In genomic region chr6:57535994-57536393, GRCh38 we compare ENCODE assay signal across 8 cellular contexts.
DNase-seq lines count a peak whose midpoint lies in the region; ATAC-seq and TF ChIP-seq lines count a peak whose summit lies in the region.
"Not testable (repeated sequence)": the region's sequence is repeated elsewhere in the genome, so short reads cannot be mapped to it uniquely, and the experiment has no call there.

No MANE protein-coding gene starts in this region.

- not testable (repeated sequence) for H3K4me1 Mint-ChIP-seq in type B pancreatic cell (ENCODE audit: unreplicated experiment)

- H3K27me3 Mint-ChIP-seq in type B pancreatic cell: not testable (repeated sequence)

- not testable (repeated sequence) for H3K4me3 Mint-ChIP-seq in type B pancreatic cell

- peak; percentile 52 for TF ChIP-seq CTCF in LNCaP clone FGC (IDR thresholded peaks at IDR 0.05; ENCODE audit: control insufficient read depth, extremely low read depth, insufficient read depth)
- peak; percentile 22 for TF ChIP-seq CTCF in cardiac fibroblast (IDR thresholded peaks at IDR 0.05; ENCODE audit: low read depth, low read length)
- TF ChIP-seq CTCF in type B pancreatic cell (conservative IDR thresholded peaks at IDR 0.05): peak; percentile 63

- H3K36me3 Mint-ChIP-seq in type B pancreatic cell: not testable (repeated sequence)

- peak; percentile 50 for DNase-seq in EL
- DNase-seq in LNCaP clone FGC (ENCODE audit: low read depth): peak; percentile 10
- DNase-seq in RKO (ENCODE audit: low spot score): peak; percentile 52
- DNase-seq in cardiac fibroblast (ENCODE audit: low read depth in 2 of 2): peak; percentile 68
- peak; percentile 48 for DNase-seq in iris pigment epithelial cell (ENCODE audit: low read depth)
- not testable (repeated sequence) for DNase-seq in type B pancreatic cell (ENCODE audit: extremely low spot score, unreplicated experiment)

- H3K4me3 ChIP-seq in LNCaP clone FGC (ENCODE audit: low read depth, low read length); cardiac fibroblast (replicated peaks in 1 of 2; ENCODE audit: low read depth in 2 of 2, low read length in 2 of 2): not testable (repeated sequence)

- ATAC-seq in GM19324 (IDR thresholded peaks at IDR 0.05; ENCODE audit: low FRiP score, unreplicated experiment): peak; percentile 59
- ATAC-seq in HG02759 (IDR thresholded peaks at IDR 0.05; ENCODE audit: unreplicated experiment): peak; percentile 78

- H3K27ac Mint-ChIP-seq in type B pancreatic cell: not testable (repeated sequence)

- H3K9me3 Mint-ChIP-seq in type B pancreatic cell: not testable (repeated sequence)
